9 cellular contexts compared by ENCODE assay signal in the genomic region with DNA sequence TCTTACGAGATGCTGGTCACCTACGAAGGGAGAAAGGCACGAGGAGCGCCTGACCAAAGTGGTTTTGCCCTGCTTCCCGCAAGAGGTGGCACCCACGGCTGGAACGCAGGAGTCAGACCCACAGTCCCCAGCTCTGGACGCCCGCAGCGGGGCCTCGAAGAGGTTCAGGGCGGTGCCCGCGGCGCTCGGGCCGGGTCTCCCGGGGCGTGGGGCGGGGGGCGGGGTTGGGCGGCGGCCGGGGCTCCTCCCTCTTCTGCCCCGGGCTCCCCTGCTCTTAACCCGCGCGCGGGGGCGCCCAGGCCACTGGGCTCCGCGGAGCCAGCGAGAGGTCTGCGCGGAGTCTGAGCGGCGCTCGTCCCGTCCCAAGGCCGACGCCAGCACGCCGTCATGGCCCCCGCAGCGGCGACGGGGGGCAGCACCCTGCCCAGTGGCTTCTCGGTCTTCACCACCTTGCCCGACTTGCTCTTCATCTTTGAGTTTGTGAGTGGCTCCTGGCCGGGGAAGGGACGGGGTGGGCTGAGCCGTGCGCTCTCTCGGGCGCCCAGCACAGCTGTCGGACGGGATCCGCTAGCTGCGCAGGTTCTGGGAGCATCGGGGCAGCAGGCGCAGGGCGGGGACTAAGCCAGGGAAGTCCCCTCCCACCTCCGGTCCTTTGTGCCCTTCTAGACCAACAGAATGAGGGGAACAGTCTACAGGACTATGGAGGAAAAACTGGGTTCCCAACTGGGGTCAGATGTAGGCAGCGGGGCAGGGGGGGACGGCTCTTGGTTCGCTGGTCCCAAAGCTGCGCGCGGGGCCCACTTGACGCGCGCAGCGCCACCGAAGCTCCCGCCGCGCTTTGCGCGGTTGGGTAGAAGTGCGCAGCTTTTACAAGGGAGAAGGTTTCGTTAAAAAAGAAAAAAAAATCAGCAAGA. TPM values are rescaled to one million over a fixed set of nuclear protein-coding genes. Genes with fewer than 3 reads are reported as not detected.
DNase-seq lines count a peak whose midpoint lies in the region; ATAC-seq, FAIRE-seq and TF ChIP-seq lines count a peak whose summit lies in the region.
"Had no signal": no experiment of that assay in that cellular context is flagged by ENCODE, and none has a peak within 500 bp of the region (broad histone marks: within the 10 kb centered on the region; RNA-seq: fewer than 3 reads in every experiment).

MAL (plus strand) TSS at position 303 of the 914 bp plus-strand sequence; CDS start at position 388, 85 bp downstream.

- no peaks in the 10 kb centered on the region for H3K9me3 Mint-ChIP-seq in activated CD4-positive, alpha-beta memory T cell treated with anti-CD3 and anti-CD28 coated beads for 36 hours
- H3K9me3 Mint-ChIP-seq in type B pancreatic cell: no peaks in the 10 kb centered on the region

- FAIRE-seq in H54 (lab: Jason Lieb, UNC): no peak

- peak within 1 kb of the TSS; percentile 98 for H3K27ac Mint-ChIP-seq in activated CD4-positive, alpha-beta memory T cell treated with anti-CD3 and anti-CD28 coated beads for 36 hours
- H3K27ac Mint-ChIP-seq in type B pancreatic cell: peak within 1 kb of the TSS; percentile 81

- peak within 1 kb of the TSS; percentile 56 for H3K4me3 ChIP-seq in BLaER1
- peak within 1 kb of the TSS; percentile 55 to 65 for H3K4me3 ChIP-seq in esophagus (ENCODE audit: low read depth in 1 of 2, low read length in 2 of 2)
- peak within 1 kb of the TSS; percentile 45 for H3K4me3 ChIP-seq in neuron (ENCODE audit: low read length)

- H3K27me3 Mint-ChIP-seq in activated CD4-positive, alpha-beta memory T cell treated with anti-CD3 and anti-CD28 coated beads for 36 hours: no peaks in the 10 kb centered on the region
- H3K27me3 Mint-ChIP-seq in type B pancreatic cell: peaks cover 74% of the 10 kb centered on the region

- peaks cover 20% of the 10 kb centered on the region; the same call in 1 of the 2 replicates for H4K20me1 ChIP-seq in BLaER1

- no peak within 1 kb of the TSS for H3K27ac ChIP-seq in BLaER1
- H3K27ac ChIP-seq in esophagus (ENCODE audit: low read depth in 2 of 2, low read length in 1 of 2): peak within 1 kb of the TSS; percentile 64 to 83
- H3K27ac ChIP-seq: epithelial cell of prostate had no signal

- H3K27me3 ChIP-seq in BLaER1 (peaks cover 61% of the 10 kb centered on the region), esophagus (ENCODE audit: control insufficient read depth in 1 of 2, insufficient read depth in 2 of 2, low read length in 2 of 2) (no peaks in the 10 kb centered on the region), neuron (ENCODE audit: insufficient read depth, low read length) (peaks cover 81% of the 10 kb centered on the region)

- H3K36me3 ChIP-seq in BLaER1: no peaks in the 10 kb centered on the region
- H3K36me3 ChIP-seq in esophagus (ENCODE audit: control insufficient read depth in 2 of 2, insufficient read depth in 2 of 2, low read length in 1 of 2): peaks cover 0 to 2% of the 10 kb centered on the region in 2 donors
- H3K36me3 ChIP-seq in neuron (ENCODE audit: insufficient read depth, low read length): no peaks in the 10 kb centered on the region

- ATAC-seq in HG02642 (IDR thresholded peaks at IDR 0.05; ENCODE audit: poor library complexity, unreplicated experiment): peak; percentile 45

- no peak within 1 kb of the TSS for H3K9ac ChIP-seq in BLaER1

- TF ChIP-seq POLR2A in H54 (IDR thresholded peaks at IDR 0.05; ENCODE audit: low read depth, low read length): no peak

- H2AFZ ChIP-seq in neuron (ENCODE audit: low read depth, low read length): peak within 1 kb of the TSS; percentile 82

- H3K4me1 Mint-ChIP-seq in activated CD4-positive, alpha-beta memory T cell treated with anti-CD3 and anti-CD28 coated beads for 36 hours (ENCODE audit: low read depth): peaks cover 68% of the 10 kb centered on the region
- peaks cover 24% of the 10 kb centered on the region for H3K4me1 Mint-ChIP-seq in type B pancreatic cell (ENCODE audit: unreplicated experiment)

- H3K9me3 ChIP-seq in BLaER1 (no peaks in the 10 kb centered on the region), esophagus (ENCODE audit: control insufficient read depth in 2 of 2, insufficient read depth in 1 of 2, low read depth in 1 of 2, low read length in 1 of 2) (no peaks in the 10 kb centered on the region), neuron (ENCODE audit: low read length) (no peaks in the 10 kb centered on the region)

- TF ChIP-seq CTCF in type B pancreatic cell (conservative IDR thresholded peaks at IDR 0.05): no peak

- intact Hi-C loops in activated CD4-positive, alpha-beta memory T cell treated with anti-CD3 and anti-CD28 coated beads for 36 hours (cut with micrococcal nuclease): loop anchor here (1.0 to 10.0 kb wide), 3 partner anchors 16 to 289 kb away; partner anchors contain the start of gene ZNF2

- CTCF ChIA-PET in activated CD4-positive, alpha-beta memory T cell treated with anti-CD3 and anti-CD28 coated beads for 36 hours (lab: Charles Lee): interaction anchor here (0.7 to 8.3 kb wide), 8 partner anchors 9 to 319 kb away, joined by 3 to 409 read pairs (median 30); partner anchors contain the start of gene MRPS5

- H3K4me1 ChIP-seq in BLaER1: peaks cover 14% of the 10 kb centered on the region
- peaks cover 0 to 13% of the 10 kb centered on the region in 2 donors for H3K4me1 ChIP-seq in esophagus (ENCODE audit: control insufficient read depth in 2 of 2, insufficient read depth in 2 of 2, low read length in 1 of 2)
- no peaks in the 10 kb centered on the region for H3K4me1 ChIP-seq in neuron (ENCODE audit: insufficient read depth, low read length)

- peaks cover 8% of the 10 kb centered on the region for H3K36me3 Mint-ChIP-seq in activated CD4-positive, alpha-beta memory T cell treated with anti-CD3 and anti-CD28 coated beads for 36 hours
- H3K36me3 Mint-ChIP-seq in type B pancreatic cell: no peaks in the 10 kb centered on the region

- WGBS in esophagus, 2 donors: 1 to 2% methylated on average over 75 to 81 of the region's 81 CpGs

- H3K4me3 Mint-ChIP-seq in activated CD4-positive, alpha-beta memory T cell treated with anti-CD3 and anti-CD28 coated beads for 36 hours: peak within 1 kb of the TSS; percentile 99
- peak within 1 kb of the TSS; percentile 94 for H3K4me3 Mint-ChIP-seq in type B pancreatic cell

- DNase-seq in activated CD4-positive, alpha-beta memory T cell treated with anti-CD3 and anti-CD28 coated beads for 36 hours: peak; percentile 79
- no peak for DNase-seq in type B pancreatic cell (ENCODE audit: extremely low spot score, unreplicated experiment)
- DNase-seq in H54 (ENCODE audit: insufficient read length, low spot score): no peak
- DNase-seq in NCI-H1436 (lab: John Stamatoyannopoulos, UW): no peak

- H3K4me2 ChIP-seq in BLaER1: peak within 1 kb of the TSS; percentile 78

- POLR2A ChIA-PET in activated CD4-positive, alpha-beta memory T cell treated with anti-CD3 and anti-CD28 coated beads for 36 hours (lab: Charles Lee): interaction anchor here (0.9 to 1.8 kb wide), 7 partner anchors 16 to 139 kb away, joined by 4 to 15 read pairs (median 6); no protein-coding TSS in a partner anchor

RNA-seq across cellular contexts. Expression of gene MAL, which starts in this region (rescaled TPM):
- total RNA-seq in activated CD4-positive, alpha-beta memory T cell treated with anti-CD3 and anti-CD28 coated beads for 36 hours: 10 to 100 TPM; 63.5 to 63.6 TPM
- 1,000 to 10,000 TPM; 1,481 to 3,581 TPM for polyA plus RNA-seq in esophagus
- total RNA-seq in type B pancreatic cell (ENCODE audit: low replicate concordance): 205 and 250 TPM in 2 replicates
